Comparison of ENCODE assay signal across 14 cellular contexts in genomic region chr6:43097098-43097489, GRCh38. TPM values are rescaled to one million over a fixed set of nuclear protein-coding genes. Genes with fewer than 3 reads are reported as not detected.
DNase-seq lines count a peak whose midpoint lies in the region; TF ChIP-seq lines count a peak whose summit lies in the region.
"Had no signal": no experiment of that assay in that cellular context is flagged by ENCODE, and none has a peak within 500 bp of the region (broad histone marks: within the 10 kb centered on the region; RNA-seq: fewer than 3 reads in every experiment).

No MANE protein-coding gene starts in this region.

- H3K27me3 ChIP-seq in Karpas-422 (ENCODE audit: low read length), result no peaks in the 10 kb centered on the region
- no peaks in the 10 kb centered on the region for H3K27me3 ChIP-seq in mucosa of stomach (ENCODE audit: control insufficient read depth, insufficient read depth, low read length)

- H4K20me1 ChIP-seq in Karpas-422 (ENCODE audit: insufficient read depth, low read depth, low read length), result no peaks in the 10 kb centered on the region

- DNase-seq in Karpas-422 (no peak), caudate nucleus (lab: John Stamatoyannopoulos, UW) (no peak), NCI-H2171 (lab: John Stamatoyannopoulos, UW) (no peak), A172 (ENCODE audit: low spot score) (no peak), C1 segment of cervical spinal cord (lab: John Stamatoyannopoulos, UW) (no peak), pons (ENCODE audit: low spot score) (no peak)
- DNase-seq: activated CD4-positive, alpha-beta T cell treated with anti-CD3 and anti-CD28 coated beads for 1 hour; central memory CD4-positive, alpha-beta T cell; left cardiac atrium; NCI-H1105 treated with DMSO at 0.1 percent for 48 hours; NCI-H748 treated with DMSO at 0.1 percent for 48 hours; stimulated activated CD4-positive, alpha-beta T cell treated with anti-CD3 and anti-CD28 coated beads, Interleukin-4, amount 100 ng/mL, for 24 hours had no signal

- no peak overlapping the region for H3K4me3 ChIP-seq in Karpas-422 (ENCODE audit: low read length)
- H3K4me3 ChIP-seq in mucosa of stomach (ENCODE audit: low read length), result no peak overlapping the region

- TF ChIP-seq CTCF in 22Rv1 (IDR thresholded peaks at IDR 0.05), result no peak

- H3K27ac ChIP-seq in 22Rv1, result peak overlapping the region; percentile 40
- no peak overlapping the region for H3K27ac ChIP-seq in Karpas-422 (ENCODE audit: low read length)
- peak overlapping the region; percentile 52 for H3K27ac ChIP-seq in caudate nucleus (ENCODE audit: low read depth, low read length)

- H3K4me1 ChIP-seq in Karpas-422 (ENCODE audit: low read length) (peaks cover 27% of the 10 kb centered on the region), mucosa of stomach (ENCODE audit: control insufficient read depth, insufficient read depth, low read length) (peaks cover 32% of the 10 kb centered on the region)

- H3K9ac ChIP-seq in Karpas-422 (ENCODE audit: low read length) (peak overlapping the region; percentile 1; the same call in 1 of the 2 replicates), mucosa of stomach (ENCODE audit: low read length) (peak overlapping the region; percentile 56)

- H3K9me2 ChIP-seq in Karpas-422 (replicated peaks; ENCODE audit: insufficient read depth, low read length), result no peaks in the 10 kb centered on the region

- no peaks in the 10 kb centered on the region for H3K79me2 ChIP-seq in Karpas-422 (ENCODE audit: low read length)

- H2AFZ ChIP-seq in Karpas-422 (ENCODE audit: low read length), result peak overlapping the region; percentile 13; the same call in 1 of the 2 replicates

- H3K36me3 ChIP-seq in Karpas-422 (ENCODE audit: insufficient read depth, low read length), result no peaks in the 10 kb centered on the region
- no peaks in the 10 kb centered on the region for H3K36me3 ChIP-seq in mucosa of stomach (ENCODE audit: control insufficient read depth, insufficient read depth, low read length)

- H3K4me2 ChIP-seq in Karpas-422 (ENCODE audit: low read depth, low read length, poor library complexity, severe bottlenecking), result peak overlapping the region; percentile 33

- H3K9me3 ChIP-seq in Karpas-422 (ENCODE audit: low read length), result no peaks in the 10 kb centered on the region
- H3K9me3 ChIP-seq in mucosa of stomach (ENCODE audit: control insufficient read depth, low read length), result no peaks in the 10 kb centered on the region

RNA-seq across cellular contexts. Expression of gene PTK7, which starts 21.0 kb away (rescaled TPM):
- total RNA-seq in Karpas-422 (2014; rRNA removed; shearing (Covaris generic); ENCODE audit: low replicate concordance), result 3.3 and 5.3 TPM in 2 replicates
- total RNA-seq in A172 (2014; rRNA removed; shearing (Covaris generic)), result 82.3 and 84.6 TPM in 2 replicates

RNA-seq across cellular contexts. Expression of gene KLC4, which starts 37.7 kb away (rescaled TPM):
- total RNA-seq in Karpas-422 (2014; rRNA removed; shearing (Covaris generic); ENCODE audit: low replicate concordance), result 13.8 and 29.3 TPM in 2 replicates
- total RNA-seq in A172 (2014; rRNA removed; shearing (Covaris generic)), result 17.0 and 19.0 TPM in 2 replicates

RNA-seq across cellular contexts. Expression of gene MRPL2, which starts 37.9 kb away (rescaled TPM):
- 21.3 and 40.9 TPM in 2 replicates for total RNA-seq in Karpas-422 (2014; rRNA removed; shearing (Covaris generic); ENCODE audit: low replicate concordance)
- total RNA-seq in A172 (2014; rRNA removed; shearing (Covaris generic)), result 29.9 and 30.7 TPM in 2 replicates

RNA-seq across cellular contexts. Expression of gene CUL7, which starts 43.4 kb away (rescaled TPM):
- total RNA-seq in Karpas-422 (2014; rRNA removed; shearing (Covaris generic); ENCODE audit: low replicate concordance), result 20.2 and 22.2 TPM in 2 replicates
- 22.5 and 24.7 TPM in 2 replicates for total RNA-seq in A172 (2014; rRNA removed; shearing (Covaris generic))

Comparison
In these comparisons a context has a peak if more than half of its experiments do, and no peak if none do; other contexts are left out.
1. RNA of gene PTK7, which starts 21.0 kb away (total RNA-seq): 82.3 to 84.6 TPM in A172; 3.3 to 5.3 TPM in Karpas-422; every median in the first group is over 10 times any median in the second.